Comparison of ENCODE assay signal across 21 cellular contexts in the genomic region with DNA sequence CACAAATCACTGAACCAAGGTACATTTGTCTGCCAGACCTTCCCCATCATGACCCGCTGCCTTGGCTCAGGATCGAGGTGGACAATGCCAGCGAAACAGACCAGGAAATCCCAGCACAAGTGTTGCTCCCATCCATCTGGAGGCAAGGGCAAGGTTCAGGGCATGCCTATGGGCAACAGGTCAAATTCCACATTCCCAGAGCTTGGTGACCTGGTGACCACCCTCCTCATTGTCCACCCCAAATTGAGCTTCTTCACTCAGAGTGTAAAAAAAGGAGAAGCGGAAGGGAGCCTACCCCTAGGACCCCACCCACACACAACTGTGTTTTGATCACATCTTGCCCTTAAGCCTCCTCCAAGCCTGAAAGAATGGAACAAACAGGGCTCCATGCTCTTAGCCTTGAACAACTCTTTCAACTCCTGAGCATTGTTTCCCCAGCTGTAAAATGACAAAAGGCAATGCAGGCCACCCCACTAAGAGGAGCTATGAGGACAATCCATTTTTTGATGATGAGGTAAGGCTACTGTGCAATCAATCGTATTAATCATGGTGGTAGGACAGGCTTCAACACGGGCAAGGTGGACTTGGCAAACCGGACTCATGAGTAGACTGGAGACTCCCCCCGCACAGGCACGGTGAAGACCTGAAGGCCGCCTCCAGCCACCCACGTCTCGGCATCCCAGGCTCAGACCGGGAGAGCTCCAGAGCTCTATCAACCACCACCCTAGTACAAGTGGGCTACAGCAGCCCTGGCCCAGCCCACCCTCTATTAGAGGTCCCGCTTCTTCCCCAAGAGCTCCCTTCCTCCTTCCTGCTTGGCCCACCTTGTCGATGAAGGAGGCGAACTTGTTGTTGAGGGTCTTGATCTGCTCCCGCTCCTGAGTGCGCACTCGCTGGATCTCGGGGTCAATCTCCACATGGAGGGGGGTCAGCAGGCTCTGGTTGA. TPM values are rescaled to one million over a fixed set of nuclear protein-coding genes. Genes with fewer than 3 reads are reported as not detected.
DNase-seq lines count a peak whose midpoint lies in the region; ATAC-seq and TF ChIP-seq lines count a peak whose summit lies in the region.
"Had no signal": no experiment of that assay in that cellular context is flagged by ENCODE, and none has a peak within 500 bp of the region (broad histone marks: within the 10 kb centered on the region; RNA-seq: fewer than 3 reads in every experiment).

No MANE protein-coding gene starts in this region.

- no peak overlapping the region for H3K14ac ChIP-seq in neuronal stem cell (ENCODE audit: low read length)

- no peak overlapping the region for H2BK12ac ChIP-seq in neuronal stem cell (ENCODE audit: low read length)

- H3K36me3 ChIP-seq in colonic mucosa (no peaks in the 10 kb centered on the region), neuronal stem cell (replicated peaks in 1 of 2; ENCODE audit: control insufficient read depth in 2 of 2, insufficient read depth in 2 of 2, low read length in 2 of 2) (no peaks in the 10 kb centered on the region)
- H3K36me3 ChIP-seq: BLaER1 treated with 17β-estradiol and CSF1 and Interleukin-3, amounts not matched to agents 10 nM and 100 nM; HAP-1 had no signal

- no peak overlapping the region for H3K4ac ChIP-seq in neuronal stem cell (ENCODE audit: low read length)

- H3K27ac Mint-ChIP-seq in stimulated activated naive CD8-positive, alpha-beta T cell treated with anti-CD3 and anti-CD28 coated beads, Interleukin-15, amount 100 ng/mL, for 72 hours, result peak overlapping the region; percentile 27 to 43

- no peak overlapping the region for H3K4me3 Mint-ChIP-seq in stimulated activated naive CD8-positive, alpha-beta T cell treated with anti-CD3 and anti-CD28 coated beads, Interleukin-15, amount 100 ng/mL, for 72 hours

- H2BK120ac ChIP-seq in neuronal stem cell (ENCODE audit: low read depth, low read length), result no peak overlapping the region

- H3K4me2 ChIP-seq in neuronal stem cell (ENCODE audit: insufficient read depth, low read length, poor library complexity, severe bottlenecking), result no peak overlapping the region
- H3K4me2 ChIP-seq: A549, KMS-11 had no signal

- no peak overlapping the region for H4K91ac ChIP-seq in neuronal stem cell (ENCODE audit: low read depth, low read length, poor library complexity)

- H3K27me3 Mint-ChIP-seq in stimulated activated naive CD8-positive, alpha-beta T cell treated with anti-CD3 and anti-CD28 coated beads, Interleukin-15, amount 100 ng/mL, for 72 hours, result no peaks in the 10 kb centered on the region

- DNase-seq in stimulated activated naive CD8-positive, alpha-beta T cell treated with anti-CD3 and anti-CD28 coated beads, Interleukin-15, amount 100 ng/mL, for 72 hours, result no peak
- DNase-seq in stimulated activated naive CD8-positive, alpha-beta T cell treated with anti-CD3 and anti-CD28 coated beads, Interleukin-15, Interleukin-2, amounts not matched to agents 100 U/mL and 50 U/mL, for 24 hours, result no peak
- peak; percentile 35 for DNase-seq in colonic mucosa
- DNase-seq in neuronal stem cell (ENCODE audit: low spot score), result no peak
- DNase-seq in erythroblast (lab: John Stamatoyannopoulos, UW), result no peak
- no peak for DNase-seq in sciatic nerve (ENCODE audit: low spot score)
- DNase-seq in activated CD4-positive, alpha-beta T cell treated with anti-CD3 and anti-CD28 coated beads, Interleukin-2, amount 50 U/mL, for 1 hour, result no peak
- DNase-seq in kidney tubule cell (ENCODE audit: low spot score), result no peak
- DNase-seq: DMS 273 treated with DMSO at 0.1 percent for 48 hours, GDM1, NCI-H1048, NCI-H1436 treated with DMSO at 0.1 percent for 48 hours, NCI-H2029 treated with DMSO at 0.1 percent for 48 hours, NCI-H82 had no signal

- no peaks in the 10 kb centered on the region for H3K27me3 ChIP-seq in colonic mucosa
- peaks cover 0 to 6% (median 0%) of the 10 kb centered on the region in 3 experiments for H3K27me3 ChIP-seq in neuronal stem cell (ENCODE audit: control insufficient read depth in 3 of 3, insufficient read depth in 3 of 3, low read depth in 1 of 3, low read length in 3 of 3)
- H3K27me3 ChIP-seq: BLaER1 treated with 17β-estradiol and CSF1 and Interleukin-3, amounts not matched to agents 10 nM and 100 nM had no signal

- no CpG with 5 or more reads among the region's 20 CpGs for WGBS in neuronal stem cell (ENCODE audit: extremely low coverage in 2 of 2, insufficient read length in 2 of 2, insufficient replicate concordance in 1 of 2), 2 donors

- no peak overlapping the region for H2BK15ac ChIP-seq in neuronal stem cell (ENCODE audit: low read length)

- H3K27ac ChIP-seq in colonic mucosa, result no peak overlapping the region
- no peak overlapping the region for H3K27ac ChIP-seq in neuronal stem cell (replicated peaks; ENCODE audit: low read length)
- H3K27ac ChIP-seq: A549, KMS-11 had no signal

- TF ChIP-seq POLR2A in erythroblast (IDR thresholded peaks at IDR 0.05; ENCODE audit: low read length), result no peak

- H2AFZ ChIP-seq in neuronal stem cell (ENCODE audit: low read length), result no peak overlapping the region

- H3K18ac ChIP-seq in neuronal stem cell (ENCODE audit: low read length), result no peak overlapping the region

- ATAC-seq in stimulated activated naive CD8-positive, alpha-beta T cell treated with anti-CD3 and anti-CD28 coated beads, Interleukin-15, amount 100 ng/mL, for 72 hours, result no peak
- no peak for ATAC-seq in stimulated activated naive CD8-positive, alpha-beta T cell treated with anti-CD3 and anti-CD28 coated beads, Interleukin-15, Interleukin-2, amounts not matched to agents 100 U/mL and 50 U/mL, for 24 hours
- ATAC-seq in sciatic nerve, result no peak
- ATAC-seq: A549, GM12878 had no signal

- intact Hi-C loops in colonic mucosa (cut with DNase I), result no loop called here
- intact Hi-C loops in sciatic nerve (cut with DNase I), result no loop called here

- H3K79me1 ChIP-seq in neuronal stem cell (ENCODE audit: low read depth, low read length), result no peaks in the 10 kb centered on the region

- TF ChIP-seq CTCF in colonic mucosa (IDR thresholded peaks at IDR 0.05), result no peak

- H3K9me3 ChIP-seq in colonic mucosa (no peaks in the 10 kb centered on the region), neuronal stem cell (replicated peaks in 1 of 2; ENCODE audit: control insufficient read depth in 2 of 2, insufficient read depth in 1 of 2, low read depth in 1 of 2, low read length in 2 of 2) (no peaks in the 10 kb centered on the region)
- H3K9me3 ChIP-seq: A549; BLaER1 treated with 17β-estradiol and CSF1 and Interleukin-3, amounts not matched to agents 10 nM and 100 nM; HAP-1 had no signal

- H4K8ac ChIP-seq in neuronal stem cell (ENCODE audit: low read depth, low read length), result no peak overlapping the region

- H3K4me3 ChIP-seq in colonic mucosa (no peak overlapping the region), neuronal stem cell (ENCODE audit: low read length in 2 of 2) (no peak overlapping the region)
- H3K4me3 ChIP-seq: A549; BLaER1 treated with 17β-estradiol and CSF1 and Interleukin-3, amounts not matched to agents 10 nM and 100 nM; GM12878; HAP-1 had no signal

- H3K4me1 Mint-ChIP-seq in stimulated activated naive CD8-positive, alpha-beta T cell treated with anti-CD3 and anti-CD28 coated beads, Interleukin-15, amount 100 ng/mL, for 72 hours, result peaks cover 51% of the 10 kb centered on the region

- H3K4me1 ChIP-seq in colonic mucosa (no peaks in the 10 kb centered on the region), neuronal stem cell (ENCODE audit: control insufficient read depth in 2 of 2, insufficient read depth in 1 of 2, low read depth in 1 of 2, low read length in 2 of 2) (peaks cover 0 to 6% of the 10 kb centered on the region in 2 donors)
- H3K4me1 ChIP-seq: HAP-1 had no signal

- H2BK5ac ChIP-seq in neuronal stem cell (ENCODE audit: low read length), result peak overlapping the region; percentile 11

- H3K9me3 Mint-ChIP-seq in stimulated activated naive CD8-positive, alpha-beta T cell treated with anti-CD3 and anti-CD28 coated beads, Interleukin-15, amount 100 ng/mL, for 72 hours, result no peaks in the 10 kb centered on the region

- H3K9ac ChIP-seq in colonic mucosa (ENCODE audit: low read depth in 2 of 2, low read length in 2 of 2), result no peak overlapping the region
- no peak overlapping the region for H3K9ac ChIP-seq in neuronal stem cell (ENCODE audit: low read depth, low read length, poor library complexity)
- H3K9ac ChIP-seq: BLaER1 treated with 17β-estradiol and CSF1 and Interleukin-3, amounts not matched to agents 10 nM and 100 nM; KMS-11 had no signal

- H3K23ac ChIP-seq in neuronal stem cell (ENCODE audit: low read depth, low read length, poor library complexity), result no peak overlapping the region

- no peak overlapping the region for H2AK5ac ChIP-seq in neuronal stem cell (ENCODE audit: low read depth, low read length)

RNA-seq across cellular contexts. Expression of gene KRT79, which starts 0.9 kb away (rescaled TPM):
- total RNA-seq in colonic mucosa (not detected), sciatic nerve (not detected)
- not detected for polyA plus RNA-seq in neuronal stem cell (2013, experiment 1 of 2)
- not detected for polyA plus RNA-seq in neuronal stem cell (2013, experiment 2 of 2)
- total RNA-seq: GM12878, M059J, NCI-H460 had no signal

RNA-seq across cellular contexts. Expression of gene KRT78, which starts 15.6 kb away (rescaled TPM):
- total RNA-seq in colonic mucosa, result not detected
- polyA plus RNA-seq in neuronal stem cell (2013, experiment 1 of 2), result not detected
- not detected for polyA plus RNA-seq in neuronal stem cell (2013, experiment 2 of 2)
- total RNA-seq in sciatic nerve, result not detected
- total RNA-seq: GM12878, NCI-H460 had no signal

RNA-seq across cellular contexts. Expression of gene KRT4, which starts 19.3 kb away (rescaled TPM):
- not detected for total RNA-seq in colonic mucosa
- polyA plus RNA-seq in neuronal stem cell (2013, experiment 1 of 2), result not detected
- not detected for polyA plus RNA-seq in neuronal stem cell (2013, experiment 2 of 2)
- not detected for total RNA-seq in sciatic nerve
- total RNA-seq: GM12878, M059J, NCI-H460 had no signal
- polyA plus RNA-seq: GM12878 had no signal

RNA-seq across cellular contexts. Expression of gene KRT3, which starts 37.3 kb away (rescaled TPM):
- total RNA-seq in colonic mucosa (not detected), sciatic nerve (not detected)
- not detected for polyA plus RNA-seq in neuronal stem cell (2013, experiment 1 of 2)
- polyA plus RNA-seq in neuronal stem cell (2013, experiment 2 of 2), result not detected
- total RNA-seq: GM12878, M059J, NCI-H460 had no signal
- polyA plus RNA-seq: GM12878 had no signal

RNA-seq across cellular contexts. Expression of gene KRT76, which starts 56.1 kb away (rescaled TPM):
- total RNA-seq in colonic mucosa (not detected), sciatic nerve (not detected)
- polyA plus RNA-seq in neuronal stem cell (2013, experiment 1 of 2), result not detected
- not detected for polyA plus RNA-seq in neuronal stem cell (2013, experiment 2 of 2)
- total RNA-seq: GM12878, M059J, NCI-H460 had no signal
- polyA plus RNA-seq: A549, GM12878 had no signal
